Comparison of ENCODE assay signal across 20 cellular contexts in genomic region chr16:88601313-88602036, GRCh38. TPM values are rescaled to one million over a fixed set of nuclear protein-coding genes. Genes with fewer than 3 reads are reported as not detected.
DNase-seq lines count a peak whose midpoint lies in the region; ATAC-seq and TF ChIP-seq lines count a peak whose summit lies in the region.
"Had no signal": no experiment of that assay in that cellular context is flagged by ENCODE, and none has a peak within 500 bp of the region (broad histone marks: within the 10 kb centered on the region; RNA-seq: fewer than 3 reads in every experiment).

No MANE protein-coding gene starts in this region.

- no peaks in the 10 kb centered on the region for H3K9me3 ChIP-seq in Caco-2
- H3K9me3 ChIP-seq: tibial nerve had no signal

- intact Hi-C loops in Caco-2 (cut with micrococcal nuclease; ENCODE audit: unreplicated experiment) = no loop called here

- peaks cover 8% of the 10 kb centered on the region for H3K36me3 ChIP-seq in Caco-2 (ENCODE audit: control insufficient read depth, insufficient read depth, low read length)

- CTCF ChIA-PET in Caco-2 (lab: Charles Lee) = no interaction called here

- H3K4me1 ChIP-seq in Caco-2 = 0 out of 2 replicates have a peak, but pooled peaks cover 6% of the 10 kb centered on the region

- peaks cover 69% of the 10 kb centered on the region for H3K36me3 Mint-ChIP-seq in Caco-2 (ENCODE audit: insufficient read depth, unreplicated experiment)
- no peaks in the 10 kb centered on the region for H3K36me3 Mint-ChIP-seq in IgD-negative memory B cell
- peaks cover 94% of the 10 kb centered on the region for H3K36me3 Mint-ChIP-seq in activated T-helper 17 cell treated with anti-CD3 and anti-CD28 coated beads, Interleukin-2, amount 50 U/mL, for 72 hours (ENCODE audit: low read depth)
- H3K36me3 Mint-ChIP-seq in neural crest cell (ENCODE audit: low read depth) = peaks cover 11% of the 10 kb centered on the region

- no peak for DNase-seq in Caco-2
- DNase-seq in neural crest cell (ENCODE audit: low read depth, low spot score) = no peak
- no peak for DNase-seq in ureter (ENCODE audit: low spot score)
- DNase-seq in NOMO-1 (lab: John Stamatoyannopoulos, UW; ENCODE audit: unreplicated experiment in 2 of 2) = no peak
- DNase-seq: activated B cell treated with CpG ODN at 0.5 μM for 24 hours; activated CD4-positive, alpha-beta T cell treated with anti-CD3 and anti-CD28 coated beads, Interleukin-2, amount 50 U/mL, for 48 hours; activated naive CD4-positive, alpha-beta T cell treated with anti-CD3 and anti-CD28 coated beads, Interleukin-2, amount 50 U/mL, for 16 hours; activated T-cell treated with anti-CD3 and anti-CD28 coated beads, Interleukin-2, amount 50 U/mL, for 1 hour; left cardiac atrium; MM.1S; NCI-H446; NK-92 treated with Interleukin-12 subunit alpha and Interleukin-12 subunit beta, amount 100 ng/mL, for 24 hours; stimulated activated CD4-positive, alpha-beta T cell treated with anti-CD3 and anti-CD28 coated beads, Interleukin-4, amount 100 ng/mL, for 1 hour; stimulated activated naive CD8-positive, alpha-beta T cell treated with anti-CD3 and anti-CD28 coated beads, Interleukin-15, amount 100 ng/mL, for 72 hours had no signal

- H3K4me3 Mint-ChIP-seq in Caco-2 (ENCODE audit: unreplicated experiment) (no peak overlapping the region), IgD-negative memory B cell (peak overlapping the region in 1 of 4 donors; percentile 73), neural crest cell (no peak overlapping the region)
- H3K4me3 Mint-ChIP-seq in activated T-helper 17 cell treated with anti-CD3 and anti-CD28 coated beads, Interleukin-2, amount 50 U/mL, for 72 hours = no peak overlapping the region
- H3K4me3 Mint-ChIP-seq: activated B cell treated with CpG ODN at 0.5 μM for 24 hours; stimulated activated naive CD8-positive, alpha-beta T cell treated with anti-CD3 and anti-CD28 coated beads, Interleukin-15, amount 100 ng/mL, for 72 hours had no signal

- H3K4me1 Mint-ChIP-seq in Caco-2 (ENCODE audit: low read depth, unreplicated experiment) (no peaks in the 10 kb centered on the region), IgD-negative memory B cell (peaks cover 0 to 6% (median 0%) of the 10 kb centered on the region in 3 donors), neural crest cell (peaks cover 3% of the 10 kb centered on the region)
- no peaks in the 10 kb centered on the region for H3K4me1 Mint-ChIP-seq in activated T-helper 17 cell treated with anti-CD3 and anti-CD28 coated beads, Interleukin-2, amount 50 U/mL, for 72 hours
- H3K4me1 Mint-ChIP-seq: activated B cell treated with CpG ODN at 0.5 μM for 24 hours; stimulated activated naive CD8-positive, alpha-beta T cell treated with anti-CD3 and anti-CD28 coated beads, Interleukin-15, amount 100 ng/mL, for 72 hours had no signal

- H3K27ac Mint-ChIP-seq in Caco-2 (ENCODE audit: unreplicated experiment) (peak overlapping the region; percentile 19), IgD-negative memory B cell (peak overlapping the region in 2 of 3 donors; percentile 35 to 53), neural crest cell (ENCODE audit: unreplicated experiment) (peak overlapping the region; percentile 91)
- H3K27ac Mint-ChIP-seq in activated T-helper 17 cell treated with anti-CD3 and anti-CD28 coated beads, Interleukin-2, amount 50 U/mL, for 72 hours = peak overlapping the region; percentile 61
- H3K27ac Mint-ChIP-seq: activated B cell treated with CpG ODN at 0.5 μM for 24 hours had no signal

- H3K27me3 ChIP-seq in Caco-2 (replicated peaks; ENCODE audit: control insufficient read depth, insufficient read depth, low read length) = no peaks in the 10 kb centered on the region
- H3K27me3 ChIP-seq: tibial nerve had no signal

- H3K4me3 ChIP-seq in Caco-2 (ENCODE audit: low read depth, low read length) = no peak overlapping the region
- H3K4me3 ChIP-seq: tibial nerve had no signal

- no TSS peak for BruUV-seq in Caco-2 (replicated peaks; lab: Mats Ljungman, UMichigan)

- POLR2A ChIA-PET in Caco-2 (lab: Charles Lee) = no interaction called here

- H3K9me3 Mint-ChIP-seq in Caco-2 (ENCODE audit: unreplicated experiment) = no peaks in the 10 kb centered on the region
- no peaks in the 10 kb centered on the region for H3K9me3 Mint-ChIP-seq in IgD-negative memory B cell
- no peaks in the 10 kb centered on the region for H3K9me3 Mint-ChIP-seq in activated T-helper 17 cell treated with anti-CD3 and anti-CD28 coated beads, Interleukin-2, amount 50 U/mL, for 72 hours
- no peaks in the 10 kb centered on the region for H3K9me3 Mint-ChIP-seq in neural crest cell
- H3K9me3 Mint-ChIP-seq: activated B cell treated with CpG ODN at 0.5 μM for 24 hours; stimulated activated naive CD8-positive, alpha-beta T cell treated with anti-CD3 and anti-CD28 coated beads, Interleukin-15, amount 100 ng/mL, for 72 hours had no signal

- TF ChIP-seq CTCF in Caco-2 (IDR thresholded peaks at IDR 0.05; ENCODE audit: insufficient read depth in 1 of 2, low read depth in 1 of 2, low read length in 1 of 2, severe bottlenecking in 1 of 2, unreplicated experiment in 1 of 2) (no peak), neural crest cell (conservative IDR thresholded peaks at IDR 0.05) (no peak)

- no peaks in the 10 kb centered on the region for H3K27me3 Mint-ChIP-seq in Caco-2 (ENCODE audit: insufficient read depth, unreplicated experiment)
- H3K27me3 Mint-ChIP-seq in IgD-negative memory B cell = no peaks in the 10 kb centered on the region
- H3K27me3 Mint-ChIP-seq in activated T-helper 17 cell treated with anti-CD3 and anti-CD28 coated beads, Interleukin-2, amount 50 U/mL, for 72 hours = no peaks in the 10 kb centered on the region
- H3K27me3 Mint-ChIP-seq in neural crest cell (ENCODE audit: low read depth) = no peaks in the 10 kb centered on the region
- H3K27me3 Mint-ChIP-seq: activated B cell treated with CpG ODN at 0.5 μM for 24 hours; stimulated activated naive CD8-positive, alpha-beta T cell treated with anti-CD3 and anti-CD28 coated beads, Interleukin-15, amount 100 ng/mL, for 72 hours had no signal

- peak; percentile 38 for ATAC-seq in activated T-helper 17 cell treated with anti-CD3 and anti-CD28 coated beads, Interleukin-2, amount 50 U/mL, for 72 hours (replicated peaks)
- no peak for ATAC-seq in GM21390 (IDR thresholded peaks at IDR 0.05; ENCODE audit: unreplicated experiment)
- ATAC-seq: left cardiac atrium; stimulated activated naive CD8-positive, alpha-beta T cell treated with anti-CD3 and anti-CD28 coated beads, Interleukin-15, amount 100 ng/mL, for 72 hours had no signal

RNA-seq across cellular contexts. Expression of gene ZC3H18, which starts 31.3 kb away (rescaled TPM):
- 82.0 and 91.9 TPM in 2 replicates for total RNA-seq in Caco-2 (2022)
- polyA plus RNA-seq in IgD-negative memory B cell = 17.5 TPM
- total RNA-seq in activated T-helper 17 cell treated with anti-CD3 and anti-CD28 coated beads, Interleukin-2, amount 50 U/mL, for 72 hours = 100 to 1,000 TPM; 103 TPM
- 88.5 and 90.4 TPM in 2 replicates for total RNA-seq in neural crest cell
- total RNA-seq in ureter = 47.3 TPM

RNA-seq across cellular contexts. Expression of gene IL17C, which starts 36.9 kb away (rescaled TPM):
- total RNA-seq in Caco-2 (2022) (not detected in 2 replicates), neural crest cell (0.23 TPM in 1 of 2 replicates, not detected in the other), ureter (not detected)
- polyA plus RNA-seq in IgD-negative memory B cell = not detected
- under 1 TPM; 0.42 to 0.56 TPM for total RNA-seq in activated T-helper 17 cell treated with anti-CD3 and anti-CD28 coated beads, Interleukin-2, amount 50 U/mL, for 72 hours
- total RNA-seq: fibroblast of lung, left cardiac atrium, renal cortical epithelial cell, tibial nerve had no signal
- polyA plus RNA-seq: fibroblast of lung had no signal

RNA-seq across cellular contexts. Expression of gene CYBA, which starts 49.4 kb away (rescaled TPM):
- total RNA-seq in Caco-2 (2022) = 351 and 377 TPM in 2 replicates
- polyA plus RNA-seq in IgD-negative memory B cell = 1,890 TPM
- total RNA-seq in activated T-helper 17 cell treated with anti-CD3 and anti-CD28 coated beads, Interleukin-2, amount 50 U/mL, for 72 hours = 100 to 1,000 TPM; 242 to 290 TPM
- 22.0 and 22.3 TPM in 2 replicates for total RNA-seq in neural crest cell
- 279 TPM for total RNA-seq in ureter

Comparison
In these comparisons a context has a peak if more than half of its experiments do, and no peak if none do; other contexts are left out.
1. H3K27ac Mint-ChIP-seq: peak in every context shown above with its lines; median percentile 91 in neural crest cell; 61 in activated T-helper 17 cell treated with anti-CD3 and anti-CD28 coated beads, Interleukin-2, amount 50 U/mL, for 72 hours; 44 in IgD-negative memory B cell; 19 in Caco-2.
2. RNA of gene CYBA, which starts 49.4 kb away (total RNA-seq): 351 to 377 TPM in Caco-2, 242 to 290 TPM in activated T-helper 17 cell treated with anti-CD3 and anti-CD28 coated beads, Interleukin-2, amount 50 U/mL, for 72 hours and 279 TPM in ureter (single experiment); 22.0 to 22.3 TPM in neural crest cell; every median in the first group is over 10 times any median in the second.